In the genomic region with DNA sequence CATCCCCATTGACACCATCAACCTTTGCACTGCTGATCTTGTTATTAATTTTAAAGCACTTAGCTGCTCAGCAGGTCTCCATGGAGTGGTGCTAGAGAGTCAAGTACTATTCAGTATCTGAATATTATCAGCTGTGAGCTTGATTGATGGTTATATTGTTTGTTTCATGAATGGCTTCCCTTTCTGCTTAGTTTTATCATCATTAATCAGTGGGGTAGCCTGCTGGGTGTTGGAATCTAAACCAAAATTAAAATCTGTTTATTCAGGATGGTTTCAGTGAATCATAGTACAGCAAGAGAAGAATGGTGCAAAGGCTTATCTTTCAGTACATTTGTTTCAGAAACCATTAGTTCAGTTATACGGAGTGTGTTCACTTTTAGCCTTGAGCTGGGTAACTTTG, we compare ENCODE assay signal across 8 cellular contexts. TPM values are rescaled to one million over a fixed set of nuclear protein-coding genes. Genes with fewer than 3 reads are reported as not detected.
DNase-seq lines count a peak whose midpoint lies in the region; ATAC-seq and TF ChIP-seq lines count a peak whose summit lies in the region.

No MANE protein-coding gene starts in this region.

- H3K4me3 ChIP-seq in epithelial cell of esophagus (ENCODE audit: low read length) = no peak overlapping the region
- H3K4me3 ChIP-seq in retinal pigment epithelial cell (ENCODE audit: low read length) = no peak overlapping the region

- TF ChIP-seq CTCF in epithelial cell of esophagus (IDR thresholded peaks at IDR 0.05; ENCODE audit: insufficient read depth, low read depth, low read length, missing control alignments) (peak; percentile 84), retinal pigment epithelial cell (conservative IDR thresholded peaks at IDR 0.05; ENCODE audit: low read depth, low read length) (peak; percentile 71)

- DNase-seq in left cardiac atrium (no peak), Right ventricle myocardium inferior (ENCODE audit: missing footprints) (no peak), NCI-H748 (lab: John Stamatoyannopoulos, UW; ENCODE audit: unreplicated experiment) (peak; percentile 90), epithelial cell of esophagus (ENCODE audit: low read depth) (peak; percentile 66), retinal pigment epithelial cell (ENCODE audit: low read depth) (no peak), NCI-H2196 (lab: John Stamatoyannopoulos, UW; ENCODE audit: unreplicated experiment) (no peak)
- DNase-seq in activated CD4-positive, alpha-beta T cell treated with anti-CD3 and anti-CD28 coated beads for 48 hours = no peak

- intact Hi-C loops in left cardiac atrium (cut with DNase I) = loop anchor here in 1 of 2 donors (10.0 kb wide), 1 partner anchor 72 kb away; no protein-coding TSS in a partner anchor
- intact Hi-C loops in Right ventricle myocardium inferior (cut with DNase I) = loop anchor here (5.0 kb wide), 1 partner anchor 74 kb away; no protein-coding TSS in a partner anchor

- ATAC-seq in left cardiac atrium (peak; percentile 38 to 61), Right ventricle myocardium inferior (no peak), HG03103 (IDR thresholded peaks at IDR 0.05; ENCODE audit: low read depth, unreplicated experiment) (peak; percentile 76)

RNA-seq across cellular contexts. Expression of a gene that starts 42.5 kb away (rescaled TPM):
- total RNA-seq in left cardiac atrium (under 1 TPM; 0.08 to 0.15 TPM), Right ventricle myocardium inferior (not detected)

Comparison
In these comparisons a context has a peak if more than half of its experiments do, and no peak if none do; other contexts are left out.
1. DNase-seq: peak in NCI-H748 (single experiment) and epithelial cell of esophagus (single experiment); none in left cardiac atrium (single experiment), Right ventricle myocardium inferior (single experiment), retinal pigment epithelial cell (single experiment), activated CD4-positive, alpha-beta T cell treated with anti-CD3 and anti-CD28 coated beads for 48 hours (single experiment) and NCI-H2196 (single experiment).